In genomic region chr5:135087950-135088349, GRCh38 we compare ENCODE assay signal across 31 cellular contexts. TPM values are rescaled to one million over a fixed set of nuclear protein-coding genes. Genes with fewer than 3 reads are reported as not detected.
"Had no signal": no experiment of that assay in that cellular context is flagged by ENCODE, and none has a peak within 500 bp of the region (broad histone marks: within the 10 kb centered on the region; RNA-seq: fewer than 3 reads in every experiment).

No MANE protein-coding gene starts in this region.

- ATAC-seq: left colon; left lung; natural killer cell; right cardiac atrium; sciatic nerve; stimulated activated effector memory CD8-positive, alpha-beta T cell treated with anti-CD3 and anti-CD28 coated beads, Interleukin-12 subunit alpha, Interleukin-12 subunit beta, amount 100 ng/mL, for 72 hours; stimulated activated naive CD8-positive, alpha-beta T cell treated with anti-CD3 and anti-CD28 coated beads, Interleukin-15, amount 100 ng/mL, for 72 hours had no signal

- H3K4me3 Mint-ChIP-seq: immature natural killer cell; mesothelial cell of epicardium; naive B cell; natural killer cell; nephron progenitor cell; neural progenitor cell; stimulated activated effector memory CD8-positive, alpha-beta T cell treated with anti-CD3 and anti-CD28 coated beads, Interleukin-12 subunit alpha, Interleukin-12 subunit beta, amount 100 ng/mL, for 72 hours; stimulated activated naive CD8-positive, alpha-beta T cell treated with anti-CD3 and anti-CD28 coated beads, Interleukin-15, amount 100 ng/mL, for 72 hours had no signal

- DNase-seq: hippocampal formation; immature natural killer cell; kidney; left colon; left lung; lower lobe of right lung; mesendoderm; naive B cell; natural killer cell; nephron progenitor cell; ovary; retina; right cardiac atrium; stimulated activated CD4-positive, alpha-beta T cell treated with anti-CD3 and anti-CD28 coated beads, Interleukin-4, amount 100 ng/mL, for 24 hours; stimulated activated naive CD4-positive, alpha-beta T cell treated with Interleukin-2 at 50 U/mL for 16 hours; stimulated activated naive CD8-positive, alpha-beta T cell treated with anti-CD3 and anti-CD28 coated beads, Interleukin-15, amount 100 ng/mL, for 72 hours; substantia nigra; testis; thyroid gland; transverse colon; upper lobe of left lung had no signal

- H3K27ac Mint-ChIP-seq: immature natural killer cell; mesothelial cell of epicardium; naive B cell; natural killer cell; nephron progenitor cell; neural progenitor cell; stimulated activated effector memory CD8-positive, alpha-beta T cell treated with anti-CD3 and anti-CD28 coated beads, Interleukin-12 subunit alpha, Interleukin-12 subunit beta, amount 100 ng/mL, for 72 hours; stimulated activated naive CD8-positive, alpha-beta T cell treated with anti-CD3 and anti-CD28 coated beads, Interleukin-15, amount 100 ng/mL, for 72 hours had no signal

- H3K4me1 ChIP-seq: left lung, lower lobe of right lung, prostate gland, testis, thyroid gland, transverse colon, upper lobe of left lung, vagina had no signal

- H3K9me3 ChIP-seq: left lung, lower lobe of right lung, ovary, prostate gland, testis, thyroid gland, transverse colon, upper lobe of left lung, vagina had no signal

- H3K9me3 Mint-ChIP-seq: natural killer cell; neural progenitor cell; stimulated activated effector memory CD8-positive, alpha-beta T cell treated with anti-CD3 and anti-CD28 coated beads, Interleukin-12 subunit alpha, Interleukin-12 subunit beta, amount 100 ng/mL, for 72 hours; stimulated activated naive CD8-positive, alpha-beta T cell treated with anti-CD3 and anti-CD28 coated beads, Interleukin-15, amount 100 ng/mL, for 72 hours had no signal

- H3K27ac ChIP-seq: left lung, lower lobe of right lung, neural progenitor cell, ovary, prostate gland, skin epidermis, testis, thyroid gland, transverse colon, upper lobe of left lung, vagina had no signal

- H3K36me3 Mint-ChIP-seq: immature natural killer cell; mesothelial cell of epicardium; natural killer cell; neural progenitor cell; stimulated activated effector memory CD8-positive, alpha-beta T cell treated with anti-CD3 and anti-CD28 coated beads, Interleukin-12 subunit alpha, Interleukin-12 subunit beta, amount 100 ng/mL, for 72 hours had no signal

- H3K36me3 ChIP-seq: left lung, lower lobe of right lung, neural progenitor cell, ovary, prostate gland, thyroid gland, transverse colon, upper lobe of left lung, vagina had no signal

- FAIRE-seq: islet of Langerhans, kidney had no signal

- H3K4me2 ChIP-seq: neural progenitor cell had no signal

- H2AFZ ChIP-seq: neural progenitor cell had no signal

- H3K9ac ChIP-seq: neural progenitor cell had no signal

- H3K27me3 ChIP-seq: ovary, testis, thyroid gland, transverse colon, upper lobe of left lung, vagina had no signal

- H3K4me3 ChIP-seq: left lung, lower lobe of right lung, neural progenitor cell, ovary, prostate gland, skin epidermis, testis, thyroid gland, transverse colon, upper lobe of left lung, vagina had no signal

- H3K4me1 Mint-ChIP-seq: immature natural killer cell; natural killer cell; nephron progenitor cell; neural progenitor cell; stimulated activated effector memory CD8-positive, alpha-beta T cell treated with anti-CD3 and anti-CD28 coated beads, Interleukin-12 subunit alpha, Interleukin-12 subunit beta, amount 100 ng/mL, for 72 hours; stimulated activated naive CD8-positive, alpha-beta T cell treated with anti-CD3 and anti-CD28 coated beads, Interleukin-15, amount 100 ng/mL, for 72 hours had no signal

RNA-seq across cellular contexts. Expression of gene PITX1, which starts 53.9 kb away (rescaled TPM):
- total RNA-seq: kidney, liver, mononuclear cell, natural killer cell had no signal
- polyA plus RNA-seq: immature natural killer cell had no signal
